In genomic region chr19:50476224-50476942, GRCh38 we compare ENCODE assay signal across 8 cellular contexts. TPM values are rescaled to one million over a fixed set of nuclear protein-coding genes. Genes with fewer than 3 reads are reported as not detected.
DNase-seq lines count a peak whose midpoint lies in the region; ATAC-seq and FAIRE-seq lines count a peak whose summit lies in the region.

Gene EMC10, plus strand, starts transcription at chr19:50476507. Its CDS starts 38 bp downstream, at chr19:50476545.
Gene GARIN5A, minus strand, starts transcription at chr19:50476848. Its CDS starts 460 bp downstream, at chr19:50476388.

- peak within 1 kb of the TSS; percentile 84 to 93 for H3K27ac Mint-ChIP-seq in T-cell

- 2% methylated on average over 60 of the region's 60 CpGs for WGBS in right cardiac atrium

- H3K27ac ChIP-seq in angular gyrus (ENCODE audit: low read depth, low read length): peak within 1 kb of the TSS; percentile 88
- H3K27ac ChIP-seq in right cardiac atrium (ENCODE audit: low read length): peak within 1 kb of the TSS; percentile 48

- peaks cover 0 to 1% of the 10 kb centered on the region in 2 donors for H3K27me3 Mint-ChIP-seq in T-cell

- FAIRE-seq in urothelium cell line (lab: Jason Lieb, UNC): peak; percentile 61

- H3K4me3 Mint-ChIP-seq in T-cell: peak within 1 kb of the TSS; percentile 95 to 98 (median 98)

- peak within 1 kb of the TSS; percentile 86 for H3K4me3 ChIP-seq in GM08714 (ENCODE audit: low read length)
- peak within 1 kb of the TSS; percentile 78 for H3K4me3 ChIP-seq in right cardiac atrium (ENCODE audit: low read length)

- POLR2A ChIA-PET in T-cell (lab: Charles Lee): no interaction called here

- H3K9me3 ChIP-seq in right cardiac atrium (ENCODE audit: control insufficient read depth, low read length): no peaks in the 10 kb centered on the region

- ATAC-seq in HG02588 (IDR thresholded peaks at IDR 0.05; ENCODE audit: unreplicated experiment) (peak; percentile 80), T-cell (replicated peaks in 1 of 4) (peak; percentile 92 to 94 (median 93)), right cardiac atrium (peak; percentile 94 to 95)

- DNase-seq in NCI-H1105 treated with DMSO at 0.1 percent for 48 hours (lab: John Stamatoyannopoulos, UW) (peak; percentile 91), T-cell (peak; percentile 81 to 96 (median 93)), right cardiac atrium (peak; percentile 94 to 96 (median 96)), pulmonary artery endothelial cell (ENCODE audit: low read depth, low spot score) (peak; percentile 83), urothelium cell line (ENCODE audit: low spot score) (peak; percentile 99)

- H3K9me3 Mint-ChIP-seq in T-cell: no peaks in the 10 kb centered on the region

- H3K36me3 Mint-ChIP-seq in T-cell: peaks cover 20% of the 10 kb centered on the region

- CTCF ChIA-PET in T-cell (lab: Charles Lee): no interaction called here

- peaks cover 21 to 36% (median 27%) of the 10 kb centered on the region in 3 donors for H3K4me1 Mint-ChIP-seq in T-cell

- H3K27me3 ChIP-seq in right cardiac atrium (ENCODE audit: control insufficient read depth, insufficient read depth): no peaks in the 10 kb centered on the region

- intact Hi-C loops in right cardiac atrium (cut with DNase I): no loop called here

- peaks cover 4% of the 10 kb centered on the region for H3K4me1 ChIP-seq in right cardiac atrium (ENCODE audit: control insufficient read depth, insufficient read depth, low read length)

RNA-seq across cellular contexts. Expression of gene EMC10, which starts in this region (rescaled TPM):
- total RNA-seq in T-cell: 10 to 100 TPM; 83.7 to 98.1 (median 89.7) TPM
- total RNA-seq in right cardiac atrium: 100 to 1,000 TPM in 3 of 4 donors, 10 to 100 TPM in 1; 98.5 to 118 (median 104) TPM
- 134 TPM for polyA plus RNA-seq in right cardiac atrium
- 63.2 and 74.2 TPM in 2 replicates for total RNA-seq in pulmonary artery endothelial cell

RNA-seq across cellular contexts. Expression of gene GARIN5A, which starts in this region (rescaled TPM):
- 1 to 10 TPM in 1 of 5 donors, under 1 TPM in 3, not detected in 1; 0.60 to 1.2 (median 0.67) TPM for total RNA-seq in T-cell
- 1 to 10 TPM in 3 of 4 donors, under 1 TPM in 1; 0.86 to 2.3 (median 1.9) TPM for total RNA-seq in right cardiac atrium
- polyA plus RNA-seq in right cardiac atrium: 3.0 TPM
- not detected in 2 replicates for total RNA-seq in pulmonary artery endothelial cell

Comparison
In these comparisons a context has a peak if more than half of its experiments do, and no peak if none do; other contexts are left out.
1. Peak in every context shown above with its lines: DNase-seq, ATAC-seq, H3K4me3 ChIP-seq and H3K27ac ChIP-seq.